In the genomic region with DNA sequence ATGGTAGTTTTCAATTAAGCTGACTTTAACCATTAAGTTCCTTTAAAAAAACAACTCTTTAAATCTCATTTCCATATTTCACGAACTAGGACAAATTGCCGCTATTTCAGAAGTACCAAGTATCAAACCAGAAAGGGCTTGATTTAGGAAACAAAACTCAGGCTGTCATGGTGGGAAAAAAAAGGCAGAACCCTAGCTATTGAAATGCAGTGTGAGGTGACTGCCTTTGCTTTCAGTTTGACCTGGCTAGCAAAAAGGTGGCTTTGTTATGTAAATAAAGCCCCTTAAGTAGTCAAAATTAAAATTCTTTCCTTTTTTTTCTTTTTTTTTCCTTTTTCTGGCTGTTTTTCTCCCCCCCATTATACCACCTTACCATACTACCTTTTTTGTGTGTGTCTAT, we compare ENCODE assay signal across 16 cellular contexts. TPM values are rescaled to one million over a fixed set of nuclear protein-coding genes. Genes with fewer than 3 reads are reported as not detected.
DNase-seq lines count a peak whose midpoint lies in the region; ATAC-seq and TF ChIP-seq lines count a peak whose summit lies in the region.
"Had no signal": no experiment of that assay in that cellular context is flagged by ENCODE, and none has a peak within 500 bp of the region (broad histone marks: within the 10 kb centered on the region; RNA-seq: fewer than 3 reads in every experiment).

No MANE protein-coding gene starts in this region.

- H3K4me2 ChIP-seq in GM23338: no peak overlapping the region
- H3K4me2 ChIP-seq: BLaER1 treated with 17β-estradiol and CSF1 and Interleukin-3, amounts not matched to agents 10 nM and 100 nM had no signal

- H3K4me3 Mint-ChIP-seq in GM23338: no peak overlapping the region
- H3K4me3 Mint-ChIP-seq in WTC11: peak overlapping the region; percentile 18; the same call in 1 of the 2 replicates
- H3K4me3 Mint-ChIP-seq: B cell; CD8-positive, alpha-beta T cell had no signal

- CTCF ChIA-PET in WTC11 (lab: Charles Lee): no interaction called here

- H3K9me2 ChIP-seq in GM23338 (ENCODE audit: insufficient read depth): peaks cover 19% of the 10 kb centered on the region

- intact Hi-C loops in ovary (cut with DNase I): no loop called here

- peaks cover 4% of the 10 kb centered on the region; the same call in 1 of the 2 replicates for H3F3A ChIP-seq in GM23338 (replicated peaks; ENCODE audit: low read depth)

- peak; percentile 88 for ATAC-seq in GM23338
- ATAC-seq in WTC11: peak; percentile 88
- no peak for ATAC-seq in HG03460 (IDR thresholded peaks at IDR 0.05; ENCODE audit: unreplicated experiment)
- ATAC-seq in HG03095 (IDR thresholded peaks at IDR 0.05; ENCODE audit: unreplicated experiment): no peak
- ATAC-seq: CD8-positive, alpha-beta T cell had no signal

- peaks cover 55% of the 10 kb centered on the region for H3K9me3 ChIP-seq in HUES48 (ENCODE audit: control insufficient read depth, insufficient read depth, low read length)
- no peaks in the 10 kb centered on the region for H3K9me3 ChIP-seq in ovary

- H3K27me3 ChIP-seq in GM23338 (ENCODE audit: insufficient read depth): no peaks in the 10 kb centered on the region
- H3K27me3 ChIP-seq in HUES48 (ENCODE audit: control insufficient read depth, insufficient read depth, low read length): no peaks in the 10 kb centered on the region
- H3K27me3 ChIP-seq in ovary: no peaks in the 10 kb centered on the region
- H3K27me3 ChIP-seq: BLaER1 treated with 17β-estradiol and CSF1 and Interleukin-3, amounts not matched to agents 10 nM and 100 nM had no signal

- no peaks in the 10 kb centered on the region for H4K20me1 ChIP-seq in GM23338 (replicated peaks; ENCODE audit: insufficient read depth)
- H4K20me1 ChIP-seq: BLaER1 treated with 17β-estradiol and CSF1 and Interleukin-3, amounts not matched to agents 10 nM and 100 nM had no signal

- H2AFZ ChIP-seq in GM23338: no peak overlapping the region

- H3K27ac ChIP-seq in GM23338 (ENCODE audit: low read depth): peak overlapping the region; percentile 78
- H3K27ac ChIP-seq in HUES48 (ENCODE audit: low read depth, low read length): peak overlapping the region; percentile 87
- H3K27ac ChIP-seq in ovary: no peak overlapping the region
- H3K27ac ChIP-seq: BLaER1 treated with 17β-estradiol and CSF1 and Interleukin-3, amounts not matched to agents 10 nM and 100 nM had no signal

- H3K4me1 ChIP-seq in GM23338 (ENCODE audit: insufficient read depth) (no peaks in the 10 kb centered on the region), HUES48 (ENCODE audit: control insufficient read depth, insufficient read depth, low read length) (peaks cover 15% of the 10 kb centered on the region), ovary (ENCODE audit: insufficient read depth) (no peaks in the 10 kb centered on the region)
- H3K4me1 ChIP-seq: BLaER1 treated with 17β-estradiol and CSF1 and Interleukin-3, amounts not matched to agents 10 nM and 100 nM had no signal

- H3K79me2 ChIP-seq in GM23338 (replicated peaks; ENCODE audit: insufficient read depth): no peaks in the 10 kb centered on the region

- POLR2A ChIA-PET in WTC11 (lab: Charles Lee): no interaction called here

- peak overlapping the region; percentile 86 for H3K27ac Mint-ChIP-seq in GM23338
- peak overlapping the region; percentile 94 for H3K27ac Mint-ChIP-seq in WTC11
- H3K27ac Mint-ChIP-seq: B cell; CD8-positive, alpha-beta T cell had no signal

- TF ChIP-seq CTCF in GM23338 (conservative IDR thresholded peaks at IDR 0.05; ENCODE audit: low read depth in 2 of 2): no peak
- no peak for TF ChIP-seq CTCF in WTC11 (IDR thresholded peaks at IDR 0.05)
- TF ChIP-seq CTCF in ovary (IDR thresholded peaks at IDR 0.05): no peak

- no peak overlapping the region for H3K4me3 ChIP-seq in GM23338
- 0 out of 2 replicates have a peak overlapping the region, but pooled peaks have one; percentile 8 for H3K4me3 ChIP-seq in HUES48 (ENCODE audit: low read depth, low read length)
- H3K4me3 ChIP-seq in ovary: no peak overlapping the region
- H3K4me3 ChIP-seq: BLaER1 treated with 17β-estradiol and CSF1 and Interleukin-3, amounts not matched to agents 10 nM and 100 nM had no signal

- no peak for TF ChIP-seq POLR2A in ovary (IDR thresholded peaks at IDR 0.05)

- peaks cover 35% of the 10 kb centered on the region for H3K36me3 ChIP-seq in GM23338 (ENCODE audit: insufficient read depth)
- H3K36me3 ChIP-seq in HUES48 (ENCODE audit: control insufficient read depth, insufficient read depth, low read length): no peaks in the 10 kb centered on the region
- H3K36me3 ChIP-seq in ovary: no peaks in the 10 kb centered on the region
- H3K36me3 ChIP-seq: BLaER1 treated with 17β-estradiol and CSF1 and Interleukin-3, amounts not matched to agents 10 nM and 100 nM had no signal

- DNase-seq in GM23338 (ENCODE audit: low spot score) (peak; percentile 85), WTC11 (ENCODE audit: low spot score) (no peak), iPS DF 19.7 (ENCODE audit: low read depth, low spot score) (peak; percentile 45), ovary (no peak)
- DNase-seq: CD8-positive, alpha-beta T cell; COR-L47; DMS 273 treated with DMSO at 0.1 percent for 48 hours; DMS53; DND-41; EL; KG1 had no signal

- H3K27me3 Mint-ChIP-seq in GM23338 (ENCODE audit: insufficient read depth, low read depth, poor library complexity) (peaks cover 6% of the 10 kb centered on the region), WTC11 (ENCODE audit: low read depth) (no peaks in the 10 kb centered on the region; the same call in none of the 2 replicates)
- H3K27me3 Mint-ChIP-seq: B cell had no signal

- peaks cover 5% of the 10 kb centered on the region for H3K4me1 Mint-ChIP-seq in GM23338
- peaks cover 35% of the 10 kb centered on the region for H3K4me1 Mint-ChIP-seq in WTC11
- H3K4me1 Mint-ChIP-seq: B cell had no signal

- 93 to 97% (median 95%) methylated on average over 2 of the region's 2 CpGs for WGBS in ovary, 3 donors

- no peak for TF ChIP-seq EP300 in ovary (IDR thresholded peaks at IDR 0.05)

- H3K36me3 Mint-ChIP-seq in GM23338 (ENCODE audit: low read depth) (peaks cover 63% of the 10 kb centered on the region), WTC11 (peaks cover 65% of the 10 kb centered on the region)

- peaks cover 69% of the 10 kb centered on the region for H3K9me3 Mint-ChIP-seq in GM23338
- peaks cover 49% of the 10 kb centered on the region for H3K9me3 Mint-ChIP-seq in WTC11

- H3K9ac ChIP-seq in HUES48 (ENCODE audit: low read depth, low read length): no peak overlapping the region
- H3K9ac ChIP-seq: BLaER1 treated with 17β-estradiol and CSF1 and Interleukin-3, amounts not matched to agents 10 nM and 100 nM had no signal

TF ChIP-seq in GM23338, 12 proteins besides CTCF, POLR2A, EP300 and RAD21 (continues in another document):
- TF ChIP-seq NANOG (IDR thresholded peaks at IDR 0.05; ENCODE audit: borderline replicate concordance): peak; percentile 70; the same call in 1 of the 2 replicates

TF ChIP-seq in WTC11, 78 proteins besides CTCF, POLR2A, EP300 and RAD21 (continues in another document):
- TF ChIP-seq TP53 (CRISPR knock-in tag; IDR thresholded peaks at IDR 0.05) (no peak), NR2C2 (CRISPR knock-in tag; IDR thresholded peaks at IDR 0.05) (no peak), SP1 (CRISPR knock-in tag; conservative IDR thresholded peaks at IDR 0.05) (no peak), ZNF317 (CRISPR knock-in tag; IDR thresholded peaks at IDR 0.05; ENCODE audit: borderline replicate concordance, low read depth) (no peak), ETV6 (CRISPR knock-in tag; IDR thresholded peaks at IDR 0.05) (no peak)
- TF ChIP-seq, protein P1, sequence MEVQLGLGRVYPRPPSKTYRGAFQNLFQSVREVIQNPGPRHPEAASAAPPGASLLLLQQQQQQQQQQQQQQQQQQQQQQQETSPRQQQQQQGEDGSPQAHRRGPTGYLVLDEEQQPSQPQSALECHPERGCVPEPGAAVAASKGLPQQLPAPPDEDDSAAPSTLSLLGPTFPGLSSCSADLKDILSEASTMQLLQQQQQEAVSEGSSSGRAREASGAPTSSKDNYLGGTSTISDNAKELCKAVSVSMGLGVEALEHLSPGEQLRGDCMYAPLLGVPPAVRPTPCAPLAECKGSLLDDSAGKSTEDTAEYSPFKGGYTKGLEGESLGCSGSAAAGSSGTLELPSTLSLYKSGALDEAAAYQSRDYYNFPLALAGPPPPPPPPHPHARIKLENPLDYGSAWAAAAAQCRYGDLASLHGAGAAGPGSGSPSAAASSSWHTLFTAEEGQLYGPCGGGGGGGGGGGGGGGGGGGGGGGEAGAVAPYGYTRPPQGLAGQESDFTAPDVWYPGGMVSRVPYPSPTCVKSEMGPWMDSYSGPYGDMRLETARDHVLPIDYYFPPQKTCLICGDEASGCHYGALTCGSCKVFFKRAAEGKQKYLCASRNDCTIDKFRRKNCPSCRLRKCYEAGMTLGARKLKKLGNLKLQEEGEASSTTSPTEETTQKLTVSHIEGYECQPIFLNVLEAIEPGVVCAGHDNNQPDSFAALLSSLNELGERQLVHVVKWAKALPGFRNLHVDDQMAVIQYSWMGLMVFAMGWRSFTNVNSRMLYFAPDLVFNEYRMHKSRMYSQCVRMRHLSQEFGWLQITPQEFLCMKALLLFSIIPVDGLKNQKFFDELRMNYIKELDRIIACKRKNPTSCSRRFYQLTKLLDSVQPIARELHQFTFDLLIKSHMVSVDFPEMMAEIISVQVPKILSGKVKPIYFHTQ (CRISPR knock-in tag; IDR thresholded peaks at IDR 0.05): no peak
- TF ChIP-seq, protein P2, sequence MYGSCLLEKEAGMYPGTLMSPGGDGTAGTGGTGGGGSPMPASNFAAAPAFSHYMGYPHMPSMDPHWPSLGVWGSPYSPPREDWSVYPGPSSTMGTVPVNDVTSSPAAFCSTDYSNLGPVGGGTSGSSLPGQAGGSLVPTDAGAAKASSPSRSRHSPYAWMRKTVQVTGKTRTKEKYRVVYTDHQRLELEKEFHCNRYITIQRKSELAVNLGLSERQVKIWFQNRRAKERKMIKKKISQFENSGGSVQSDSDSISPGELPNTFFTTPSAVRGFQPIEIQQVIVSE (CRISPR knock-in tag; IDR thresholded peaks at IDR 0.05; ENCODE audit: borderline replicate concordance): no peak

RNA-seq across cellular contexts. Expression of a gene that starts 40.6 kb away (rescaled TPM):
- 7.3 and 9.9 TPM in 2 replicates for total RNA-seq in GM23338 (2014; rRNA removed; shearing (Covaris generic))
- 3.2 and 4.1 TPM in 2 replicates for polyA plus RNA-seq in GM23338 (2016; fragmentation: Nextera tagmentation; extraction: Ambion mirVana)
- total RNA-seq in WTC11 (2021): 2.9 to 4.9 TPM (median 4.9 TPM) in 3 replicates
- total RNA-seq in ovary: 10 to 100 TPM in 6 of 7 donors, 1 to 10 TPM in 1; 7.2 to 15.6 (median 11.9) TPM
- polyA plus RNA-seq in ovary: 10 to 100 TPM in 1 of 2 donors, 1 to 10 TPM in 1; 7.3 to 19.7 TPM

Comparison
In these comparisons a context has a peak if more than half of its experiments do, and no peak if none do; other contexts are left out.
1. ATAC-seq: peak in GM23338 (single experiment) and WTC11 (single experiment); none in HG03460 (single experiment) and HG03095 (single experiment).
2. DNase-seq: peak in GM23338 (single experiment) and iPS DF 19.7 (single experiment); none in WTC11 (single experiment) and ovary (0 of 5).
3. H3K27ac ChIP-seq: peak in GM23338 (single experiment) and HUES48 (single experiment); none in ovary (0 of 2).